1 cellular context compared by ENCODE assay signal in the genomic region with DNA sequence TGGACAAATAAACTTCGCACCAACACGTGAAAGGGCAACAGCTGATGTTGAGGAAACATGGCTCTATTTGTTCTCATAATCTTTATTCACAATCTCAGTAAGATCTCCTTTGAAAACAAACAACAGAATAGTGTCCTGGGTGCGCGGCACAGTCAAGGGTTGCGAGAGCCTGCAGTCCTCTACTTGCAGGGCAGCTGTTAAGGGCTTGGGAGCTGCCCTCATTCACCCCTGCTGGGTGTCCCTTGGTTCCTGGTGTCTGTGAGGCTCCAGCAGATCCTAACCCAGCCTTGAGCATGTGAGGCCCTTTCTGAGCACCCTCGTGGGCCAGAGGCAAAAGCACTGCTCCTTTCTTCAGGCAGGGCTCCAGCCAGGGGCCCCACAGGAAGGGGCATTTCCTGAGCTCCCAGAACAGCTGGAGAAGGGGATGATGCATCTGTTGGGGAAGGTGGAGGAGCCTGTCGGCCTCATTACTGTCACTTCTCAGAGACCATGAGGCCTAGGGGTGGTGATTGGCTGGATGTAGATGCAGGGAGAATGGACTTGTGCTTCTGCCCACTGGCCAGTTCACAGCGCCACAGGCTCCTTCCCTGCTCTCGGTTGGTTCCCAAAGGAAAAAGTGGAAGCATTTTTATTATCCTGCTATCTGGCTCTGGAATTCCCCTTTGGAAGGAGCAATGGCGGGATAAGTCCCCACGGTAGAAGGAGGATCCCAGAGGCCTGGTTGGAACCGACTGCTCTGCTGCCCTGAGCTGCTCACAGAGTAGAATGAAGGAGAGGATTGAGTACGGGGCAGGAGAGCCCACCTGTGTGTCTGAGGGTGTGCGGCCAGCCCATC.
TF ChIP-seq lines count a peak whose summit lies in the region.

No MANE protein-coding gene starts in this region.

TF ChIP-seq in GM23338, 12 proteins besides CTCF, POLR2A, EP300 and RAD21 (continued from another document):
- TF ChIP-seq ZNF462 (CRISPR knock-in tag; IDR thresholded peaks at IDR 0.05) (no peak), STAT1 (IDR thresholded peaks at IDR 0.05; ENCODE audit: unreplicated experiment) (no peak), ZNF114 (CRISPR knock-in tag; IDR thresholded peaks at IDR 0.05) (no peak), JUNB (IDR thresholded peaks at IDR 0.05; ENCODE audit: unreplicated experiment) (no peak)
